Comparison of ENCODE assay signal across 1 cellular context in the genomic region with DNA sequence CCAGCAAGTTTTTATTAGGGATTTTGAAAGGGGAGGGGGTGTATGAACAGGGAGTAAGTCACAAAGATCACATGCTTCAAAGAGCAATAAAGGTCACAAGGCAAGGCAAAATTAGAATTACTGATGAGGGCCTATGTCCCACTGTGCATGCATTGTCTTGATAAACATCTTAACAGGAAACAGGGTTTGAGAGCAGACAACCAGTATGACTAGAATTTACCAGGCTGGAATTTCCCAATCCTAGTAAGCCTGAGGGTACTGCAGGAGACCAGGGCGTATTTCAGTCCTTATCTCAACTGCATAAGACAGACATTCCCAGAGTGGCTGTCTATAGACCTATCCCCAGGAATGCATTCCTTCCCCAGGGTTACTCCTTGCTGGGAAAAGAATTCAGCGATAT. TPM values are rescaled to one million over a fixed set of nuclear protein-coding genes. Genes with fewer than 3 reads are reported as not detected.
"Had no signal": no experiment of that assay in that cellular context is flagged by ENCODE, and none has a peak within 500 bp of the region (broad histone marks: within the 10 kb centered on the region; RNA-seq: fewer than 3 reads in every experiment).

No MANE protein-coding gene starts in this region.

RNA-seq across cellular contexts. Expression of a gene that starts 44.3 kb away (rescaled TPM):
- total RNA-seq: RPMI7951 had no signal
